Comparison of ENCODE assay signal across 8 cellular contexts in genomic region chr2:111492995-111493719, GRCh38.
DNase-seq lines count a peak whose midpoint lies in the region; ATAC-seq and TF ChIP-seq lines count a peak whose summit lies in the region.
"Not testable (repeated sequence)": the region's sequence is repeated elsewhere in the genome, so short reads cannot be mapped to it uniquely, and the experiment has no call there.

No MANE protein-coding gene starts in this region.

- not testable (repeated sequence) for H3K27me3 ChIP-seq in CD4-positive, CD25-positive, alpha-beta regulatory T cell (ENCODE audit: control insufficient read depth, insufficient read depth, low read length); SJCRH30; right atrium auricular region; transverse colon

- H3K4me1 ChIP-seq in CD4-positive, CD25-positive, alpha-beta regulatory T cell (ENCODE audit: control insufficient read depth, insufficient read depth, low read length, poor library complexity, severe bottlenecking); SJCRH30; right atrium auricular region; transverse colon: not testable (repeated sequence)

- DNase-seq in CD4-positive, CD25-positive, alpha-beta regulatory T cell; SJCRH30; activated naive CD4-positive, alpha-beta T cell treated with anti-CD3 and anti-CD28 coated beads, Interleukin-2, amount 10 ng/mL, durations not matched to agents 7 days and 5 days; effector memory CD8-positive, alpha-beta T cell; right atrium auricular region (ENCODE audit: low spot score); omental fat pad (ENCODE audit: low spot score); transverse colon: not testable (repeated sequence)

- 50% methylated on average over 1 of the region's 20 CpGs; no CpG with 5 or more reads in 1 of the 2 donors for WGBS in transverse colon (ENCODE audit: low coverage in 1 of 2), 2 donors

- H3K4me3 Mint-ChIP-seq in CD4-positive, CD25-positive, alpha-beta regulatory T cell = peak overlapping the region; percentile 80 to 90 (median 84)
- peak overlapping the region; percentile 77 for H3K4me3 Mint-ChIP-seq in activated naive CD4-positive, alpha-beta T cell treated with anti-CD3 and anti-CD28 coated beads, Interleukin-2, amount 10 ng/mL, durations not matched to agents 7 days and 5 days
- H3K4me3 Mint-ChIP-seq in effector memory CD8-positive, alpha-beta T cell = peak overlapping the region; percentile 73 to 75

- H3K9me3 Mint-ChIP-seq in CD4-positive, CD25-positive, alpha-beta regulatory T cell; activated naive CD4-positive, alpha-beta T cell treated with anti-CD3 and anti-CD28 coated beads, Interleukin-2, amount 10 ng/mL, durations not matched to agents 7 days and 5 days; effector memory CD8-positive, alpha-beta T cell: not testable (repeated sequence)

- peaks cover 0 to 19% (median 4%) of the 10 kb centered on the region in 4 donors for H3K4me1 Mint-ChIP-seq in CD4-positive, CD25-positive, alpha-beta regulatory T cell
- H3K4me1 Mint-ChIP-seq in activated naive CD4-positive, alpha-beta T cell treated with anti-CD3 and anti-CD28 coated beads, Interleukin-2, amount 10 ng/mL, durations not matched to agents 7 days and 5 days = peaks cover 34% of the 10 kb centered on the region
- peaks cover 6 to 12% of the 10 kb centered on the region in 2 donors for H3K4me1 Mint-ChIP-seq in effector memory CD8-positive, alpha-beta T cell (ENCODE audit: low read depth in 2 of 2)

- H3K27ac Mint-ChIP-seq in CD4-positive, CD25-positive, alpha-beta regulatory T cell = peak overlapping the region in 2 of 3 donors; percentile 74 to 88
- H3K27ac Mint-ChIP-seq in activated naive CD4-positive, alpha-beta T cell treated with anti-CD3 and anti-CD28 coated beads, Interleukin-2, amount 10 ng/mL, durations not matched to agents 7 days and 5 days = peak overlapping the region; percentile 87
- H3K27ac Mint-ChIP-seq in effector memory CD8-positive, alpha-beta T cell = peak overlapping the region in 1 of 2 donors; percentile 68

- in situ Hi-C loops in transverse colon (cut with MboI; ENCODE audit: low pct_ligation_motif_present in 1 of 4, low pct_unique_long_range_greater_than_20kb in 1 of 4, low sequenced_read_pairs in 3 of 4) = not testable (repeated sequence)

- TF ChIP-seq EP300 in transverse colon (IDR thresholded peaks at IDR 0.05; ENCODE audit: low read depth) = not testable (repeated sequence)

- H3K36me3 Mint-ChIP-seq in CD4-positive, CD25-positive, alpha-beta regulatory T cell; effector memory CD8-positive, alpha-beta T cell (ENCODE audit: insufficient read depth): not testable (repeated sequence)
- peaks cover 15% of the 10 kb centered on the region for H3K36me3 Mint-ChIP-seq in activated naive CD4-positive, alpha-beta T cell treated with anti-CD3 and anti-CD28 coated beads, Interleukin-2, amount 10 ng/mL, durations not matched to agents 7 days and 5 days

- peak overlapping the region; percentile 62 for H3K4me3 ChIP-seq in CD4-positive, CD25-positive, alpha-beta regulatory T cell (ENCODE audit: low read depth, low read length)
- H3K4me3 ChIP-seq in SJCRH30 (peak overlapping the region; percentile 56), right atrium auricular region (peak overlapping the region; percentile 31 to 40), transverse colon (peak overlapping the region in 1 of 4 donors; percentile 18)

- peak overlapping the region; percentile 66 for H3K27ac ChIP-seq in CD4-positive, CD25-positive, alpha-beta regulatory T cell (ENCODE audit: insufficient read depth, low read length, poor library complexity, severe bottlenecking)
- H3K27ac ChIP-seq in SJCRH30 (peak overlapping the region; percentile 33; the same call in 1 of the 2 replicates), right atrium auricular region (peak overlapping the region; percentile 66 to 80), transverse colon (peak overlapping the region; percentile 55 to 69 (median 58))

- intact Hi-C loops in transverse colon (cut with DNase I; ENCODE audit: low total_unique reads) = not testable (repeated sequence)

- TF ChIP-seq POLR2A in transverse colon (IDR thresholded peaks at IDR 0.05) = not testable (repeated sequence)

- ATAC-seq in CD4-positive, CD25-positive, alpha-beta regulatory T cell (ENCODE audit: low read depth in 2 of 2) = peak in 1 of 2 donors; percentile 13
- ATAC-seq in HG03439 (IDR thresholded peaks at IDR 0.05; ENCODE audit: unreplicated experiment) = peak; percentile 42
- peak; percentile 40 for ATAC-seq in effector memory CD8-positive, alpha-beta T cell (replicated peaks)
- ATAC-seq in omental fat pad (ENCODE audit: low FRiP score) = peak; percentile 53

- not testable (repeated sequence) for H3K36me3 ChIP-seq in CD4-positive, CD25-positive, alpha-beta regulatory T cell (ENCODE audit: control insufficient read depth, insufficient read depth, low read length); SJCRH30; right atrium auricular region; transverse colon

- not testable (repeated sequence) for H3K9me3 ChIP-seq in CD4-positive, CD25-positive, alpha-beta regulatory T cell (ENCODE audit: control insufficient read depth in 2 of 2, low read length in 2 of 2); SJCRH30 (replicated peaks); right atrium auricular region; transverse colon

- CTCF ChIA-PET in activated naive CD4-positive, alpha-beta T cell treated with anti-CD3 and anti-CD28 coated beads, Interleukin-2, amount 10 ng/mL, durations not matched to agents 7 days and 5 days (lab: Charles Lee) = not testable (repeated sequence)

- H3K27me3 Mint-ChIP-seq in CD4-positive, CD25-positive, alpha-beta regulatory T cell; activated naive CD4-positive, alpha-beta T cell treated with anti-CD3 and anti-CD28 coated beads, Interleukin-2, amount 10 ng/mL, durations not matched to agents 7 days and 5 days; effector memory CD8-positive, alpha-beta T cell: not testable (repeated sequence)

- not testable (repeated sequence) for TF ChIP-seq CTCF in right atrium auricular region (IDR thresholded peaks at IDR 0.05); omental fat pad (IDR thresholded peaks at IDR 0.05); transverse colon (IDR thresholded peaks at IDR 0.05)
